13 cellular contexts compared by ENCODE assay signal in the genomic region with DNA sequence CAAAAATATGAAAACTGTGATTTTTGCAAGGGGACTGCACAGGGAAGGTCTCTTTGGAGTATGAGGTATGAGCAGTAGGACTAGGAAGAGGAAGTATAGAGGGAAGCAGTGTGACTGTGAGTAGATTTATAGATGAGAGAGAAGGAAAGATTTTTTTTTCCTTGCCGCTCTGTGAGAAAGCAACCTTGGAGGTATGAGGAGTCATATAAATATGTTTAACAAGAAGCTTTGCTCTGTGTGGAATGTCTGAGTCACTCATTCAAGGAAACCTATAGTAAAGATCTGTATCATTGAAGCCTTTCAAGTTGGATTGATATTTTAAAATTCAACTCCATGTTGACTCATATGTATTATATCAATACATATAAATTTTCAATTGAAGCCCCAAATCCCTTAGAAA. TPM values are rescaled to one million over a fixed set of nuclear protein-coding genes. Genes with fewer than 3 reads are reported as not detected.
DNase-seq lines count a peak whose midpoint lies in the region; ATAC-seq, FAIRE-seq and TF ChIP-seq lines count a peak whose summit lies in the region.
"Had no signal": no experiment of that assay in that cellular context is flagged by ENCODE, and none has a peak within 500 bp of the region (broad histone marks: within the 10 kb centered on the region; RNA-seq: fewer than 3 reads in every experiment).

No MANE protein-coding gene starts in this region.

- no peak for TF ChIP-seq RAD21 in K562 (CRISPR knock-in tag; conservative IDR thresholded peaks at IDR 0.05 in 1 of 2, IDR thresholded peaks at IDR 0.05 in 1 of 2)

- DNase-seq in GM04504 (ENCODE audit: low read depth) (peak; percentile 9), M059J (ENCODE audit: low read depth) (peak; percentile 72), K562 (ENCODE audit: extremely low read depth in 1 of 4, low spot score in 3 of 4) (no peak), left colon (no peak), activated gamma-delta T cell (lab: John Stamatoyannopoulos, UW) (no peak), NCI-H128 (lab: John Stamatoyannopoulos, UW; ENCODE audit: unreplicated experiment) (no peak)
- DNase-seq: heart right ventricle; MG63; SHP77; stimulated activated CD4-positive, alpha-beta T cell treated with anti-CD3 and anti-CD28 coated beads, Interleukin-4, amount 100 ng/mL, for 24 hours had no signal

- no peaks in the 10 kb centered on the region for H4K20me1 ChIP-seq in K562 (replicated peaks; ENCODE audit: control insufficient read depth, insufficient read depth, low read length)

- no peak for TF ChIP-seq POLR2A in K562 (conservative IDR thresholded peaks at IDR 0.05)

- BruUV-seq in K562 (replicated peaks; lab: Mats Ljungman, UMichigan): no TSS peak

- POLR2A ChIA-PET in K562 (lab: Yijun Ruan, JAX): no interaction called here

- H3K4me2 ChIP-seq in K562 (ENCODE audit: insufficient read depth, low read length): no peak overlapping the region

- WGBS in K562 (ENCODE audit: insufficient coverage, low coverage, missing lambda C conversion rate): 22% methylated on average over 1 of the region's 1 CpG

- no peaks in the 10 kb centered on the region for H3K4me1 ChIP-seq in K562 (replicated peaks in 1 of 2; ENCODE audit: control insufficient read depth in 2 of 2, insufficient read depth in 2 of 2, low read length in 2 of 2)
- H3K4me1 ChIP-seq: heart right ventricle had no signal

- in situ Hi-C loops in K562 (cut with MboI): no loop called here

- H2AFZ ChIP-seq in K562 (ENCODE audit: low read depth, low read length): no peak overlapping the region

- FAIRE-seq in K562 (lab: Jason Lieb, UNC): no peak
- FAIRE-seq: GM12878 had no signal

- no peak overlapping the region for H3K9ac ChIP-seq in K562 (ENCODE audit: insufficient read depth in 1 of 2, low read depth in 2 of 2, low read length in 2 of 2)

- ATAC-seq in K562: no peak
- ATAC-seq in left colon: peak; percentile 64
- ATAC-seq in GM19395 (IDR thresholded peaks at IDR 0.05; ENCODE audit: unreplicated experiment): no peak
- ATAC-seq in GM19397 (IDR thresholded peaks at IDR 0.05; ENCODE audit: unreplicated experiment): no peak
- ATAC-seq: GM12878, heart right ventricle had no signal

- no peaks in the 10 kb centered on the region for H3K79me2 ChIP-seq in K562 (ENCODE audit: control insufficient read depth, insufficient read depth, low read length)

- intact Hi-C loops in K562 (cut with micrococcal nuclease): no loop called here
- intact Hi-C loops in left colon (cut with DNase I, micrococcal nuclease): loop anchor here in 1 of 2 donors (10.0 kb wide), 1 partner anchor 162 kb away; the partner anchor contains the start of gene MRPL17

- H3K9me3 ChIP-seq in K562 (replicated peaks; ENCODE audit: control insufficient read depth, insufficient read depth, low read depth, low read length): no peaks in the 10 kb centered on the region
- H3K9me3 ChIP-seq: heart right ventricle, MG63 had no signal

- H3K36me3 ChIP-seq in K562 (ENCODE audit: control insufficient read depth, insufficient read depth, low read length): peaks cover 4% of the 10 kb centered on the region

- TF ChIP-seq EP300 in K562 (IDR thresholded peaks at IDR 0.05; ENCODE audit: low read length): no peak

- no peaks in the 10 kb centered on the region for H3K9me1 ChIP-seq in K562 (ENCODE audit: control insufficient read depth, insufficient read depth, low read length)

- H3K4me3 ChIP-seq in K562: no peak overlapping the region
- H3K4me3 ChIP-seq: GM12878, heart right ventricle, MG63 had no signal

- no peak overlapping the region for H3K27ac ChIP-seq in K562 (ENCODE audit: extremely low read depth, low read depth, low read length)
- H3K27ac ChIP-seq: heart right ventricle had no signal

- no peak for TF ChIP-seq CTCF in K562 (IDR thresholded peaks at IDR 0.05 in 2 of 3, conservative IDR thresholded peaks at IDR 0.05 in 1 of 3; ENCODE audit: insufficient read depth in 2 of 3, low read depth in 1 of 3, low read length in 3 of 3)

- CTCF ChIA-PET in K562 (lab: Yijun Ruan, JAX; ENCODE audit: low intra/inter-chr PET ratio): no interaction called here

- no peaks in the 10 kb centered on the region for H3K27me3 ChIP-seq in K562 (ENCODE audit: control insufficient read depth in 2 of 2, insufficient read depth in 2 of 2, low read length in 2 of 2)
- H3K27me3 ChIP-seq: heart right ventricle, MG63 had no signal

RNA-seq across cellular contexts. Expression of gene DNHD1, which starts 26.2 kb away (rescaled TPM):
- total RNA-seq in M059J (2014; rRNA removed; shearing (Covaris generic)): 1.3 and 1.4 TPM in 2 replicates
- total RNA-seq in K562 (2011; cell fraction: chromatin; rRNA removed; ENCODE audit: low replicate concordance): 197 and 241 TPM in 2 replicates
- total RNA-seq in K562 (2011; cell fraction: nucleolus; rRNA removed): 92.7 and 107 TPM in 2 replicates
- 141 and 183 TPM in 2 replicates for total RNA-seq in K562 (2011; cell fraction: nucleoplasm; rRNA removed)
- total RNA-seq in K562 (2014; rRNA removed): 3.0 and 3.8 TPM in 2 replicates
- 3.6 and 4.1 TPM in 2 replicates for total RNA-seq in K562 (2014; rRNA removed; fragmentation: Illumina TruSeq; extraction: Trizol)
- total RNA-seq in K562 (2015; rRNA removed; fragmentation: Illumina TruSeq; extraction: Trizol): 3.6 TPM in 2 replicates
- total RNA-seq in K562 (2021): 6.5 and 7.4 TPM in 2 replicates
- 9.7 and 16.7 TPM in 2 replicates for polyA plus RNA-seq in K562 (2011; rRNA removed)
- 4.1 and 6.9 TPM in 2 replicates for polyA plus RNA-seq in K562 (2011; cell fraction: cytosol; rRNA removed)
- polyA plus RNA-seq in K562 (2011; cell fraction: nucleus; rRNA removed): 123 and 140 TPM in 2 replicates
- 5.2 and 22.4 TPM in 2 replicates for polyA plus RNA-seq in K562 (2012)
- 4.8 TPM in 2 replicates for polyA plus RNA-seq in K562 (2014; fragmentation: Illumina TruSeq; extraction: Trizol)
- 1 to 10 TPM in 1 of 2 experiments, under 1 TPM in 1; 0.82 to 2.0 TPM for polyA plus RNA-seq in K562 (2014; fragmentation: Nextera tagmentation; extraction: Ambion mirVana)
- polyA plus RNA-seq in K562 (2014; rRNA removed): 7.1 and 8.4 TPM in 2 replicates
- 24.5 and 30.4 TPM in 2 replicates for polyA minus RNA-seq in K562 (2011; rRNA and poly(A)+ RNA removed)
- 7.0 and 8.5 TPM in 2 replicates for polyA minus RNA-seq in K562 (2011; cell fraction: cytosol; rRNA and poly(A)+ RNA removed)
- polyA minus RNA-seq in K562 (2011; cell fraction: nucleus; rRNA and poly(A)+ RNA removed): 26.4 and 49.9 TPM in 2 replicates
- total RNA-seq in left colon: 10 to 100 TPM; 11.8 to 18.9 TPM

RNA-seq across cellular contexts. Expression of gene TIMM10B, which starts 42.0 kb away (rescaled TPM):
- total RNA-seq in M059J (2014; rRNA removed; shearing (Covaris generic)): 36.6 and 53.2 TPM in 2 replicates
- total RNA-seq in K562 (2011; cell fraction: chromatin; rRNA removed; ENCODE audit: low replicate concordance): 128 and 180 TPM in 2 replicates
- 109 and 115 TPM in 2 replicates for total RNA-seq in K562 (2011; cell fraction: nucleolus; rRNA removed)
- total RNA-seq in K562 (2011; cell fraction: nucleoplasm; rRNA removed): 150 and 215 TPM in 2 replicates
- total RNA-seq in K562 (2014; rRNA removed): 43.2 and 48.7 TPM in 2 replicates
- total RNA-seq in K562 (2014; rRNA removed; fragmentation: Illumina TruSeq; extraction: Trizol): 45.7 and 47.5 TPM in 2 replicates
- 47.0 and 48.9 TPM in 2 replicates for total RNA-seq in K562 (2015; rRNA removed; fragmentation: Illumina TruSeq; extraction: Trizol)
- 63.0 and 66.0 TPM in 2 replicates for total RNA-seq in K562 (2021)
- 78.1 and 83.0 TPM in 2 replicates for polyA plus RNA-seq in K562 (2011; rRNA removed)
- 82.7 and 87.5 TPM in 2 replicates for polyA plus RNA-seq in K562 (2011; cell fraction: cytosol; rRNA removed)
- 109 and 128 TPM in 2 replicates for polyA plus RNA-seq in K562 (2011; cell fraction: nucleus; rRNA removed)
- 38.6 and 62.9 TPM in 2 replicates for polyA plus RNA-seq in K562 (2012)
- polyA plus RNA-seq in K562 (2014; fragmentation: Illumina TruSeq; extraction: Trizol): 48.1 and 57.0 TPM in 2 replicates
- 100 to 1,000 TPM; 158 to 163 TPM for polyA plus RNA-seq in K562 (2014; fragmentation: Nextera tagmentation; extraction: Ambion mirVana)
- 54.0 and 64.9 TPM in 2 replicates for polyA plus RNA-seq in K562 (2014; rRNA removed)
- polyA minus RNA-seq in K562 (2011; rRNA and poly(A)+ RNA removed): 58.1 and 61.2 TPM in 2 replicates
- polyA minus RNA-seq in K562 (2011; cell fraction: cytosol; rRNA and poly(A)+ RNA removed): 21.0 and 37.8 TPM in 2 replicates
- 75.8 and 112 TPM in 2 replicates for polyA minus RNA-seq in K562 (2011; cell fraction: nucleus; rRNA and poly(A)+ RNA removed)
- 10 to 100 TPM; 47.8 to 48.6 TPM for total RNA-seq in left colon

RNA-seq across cellular contexts. Expression of gene ARFIP2, which starts 42.1 kb away (rescaled TPM):
- 66.8 and 84.0 TPM in 2 replicates for total RNA-seq in M059J (2014; rRNA removed; shearing (Covaris generic))
- 207 and 353 TPM in 2 replicates for total RNA-seq in K562 (2011; cell fraction: chromatin; rRNA removed; ENCODE audit: low replicate concordance)
- total RNA-seq in K562 (2011; cell fraction: nucleolus; rRNA removed): 170 and 195 TPM in 2 replicates
- total RNA-seq in K562 (2011; cell fraction: nucleoplasm; rRNA removed): 211 and 248 TPM in 2 replicates
- total RNA-seq in K562 (2014; rRNA removed) (41.0 and 46.7 TPM in 2 replicates), K562 (2014; rRNA removed; fragmentation: Illumina TruSeq; extraction: Trizol) (27.8 and 32.0 TPM in 2 replicates), K562 (2015; rRNA removed; fragmentation: Illumina TruSeq; extraction: Trizol) (37.6 and 40.8 TPM in 2 replicates), K562 (2021) (42.9 and 46.5 TPM in 2 replicates), left colon (10 to 100 TPM; 70.2 to 85.6 TPM)
- polyA plus RNA-seq in K562 (2011; rRNA removed) (74.1 and 84.0 TPM in 2 replicates), K562 (2014; fragmentation: Illumina TruSeq; extraction: Trizol) (48.5 and 49.3 TPM in 2 replicates), K562 (2014; fragmentation: Nextera tagmentation; extraction: Ambion mirVana) (10 to 100 TPM; 11.8 to 14.2 TPM), K562 (2014; rRNA removed) (60.0 and 61.0 TPM in 2 replicates)
- 59.9 and 62.2 TPM in 2 replicates for polyA plus RNA-seq in K562 (2011; cell fraction: cytosol; rRNA removed)
- 334 and 409 TPM in 2 replicates for polyA plus RNA-seq in K562 (2011; cell fraction: nucleus; rRNA removed)
- polyA plus RNA-seq in K562 (2012): 35.7 and 48.8 TPM in 2 replicates
- polyA minus RNA-seq in K562 (2011; rRNA and poly(A)+ RNA removed): 58.8 and 63.0 TPM in 2 replicates
- polyA minus RNA-seq in K562 (2011; cell fraction: cytosol; rRNA and poly(A)+ RNA removed): 15.8 and 19.7 TPM in 2 replicates
- 73.6 and 124 TPM in 2 replicates for polyA minus RNA-seq in K562 (2011; cell fraction: nucleus; rRNA and poly(A)+ RNA removed)

RNA-seq across cellular contexts. Expression of gene TRIM3, which starts 49.5 kb away (rescaled TPM):
- 10.3 and 10.4 TPM in 2 replicates for total RNA-seq in M059J (2014; rRNA removed; shearing (Covaris generic))
- total RNA-seq in K562 (2011; cell fraction: chromatin; rRNA removed; ENCODE audit: low replicate concordance): 19.0 and 30.8 TPM in 2 replicates
- 22.5 and 25.3 TPM in 2 replicates for total RNA-seq in K562 (2011; cell fraction: nucleolus; rRNA removed)
- total RNA-seq in K562 (2011; cell fraction: nucleoplasm; rRNA removed): 20.2 and 20.7 TPM in 2 replicates
- total RNA-seq in K562 (2014; rRNA removed): 3.0 and 11.6 TPM in 2 replicates
- total RNA-seq in K562 (2014; rRNA removed; fragmentation: Illumina TruSeq; extraction: Trizol): 2.7 and 3.8 TPM in 2 replicates
- 4.8 and 5.2 TPM in 2 replicates for total RNA-seq in K562 (2015; rRNA removed; fragmentation: Illumina TruSeq; extraction: Trizol)
- 6.4 and 6.8 TPM in 2 replicates for total RNA-seq in K562 (2021)
- 4.8 and 6.2 TPM in 2 replicates for polyA plus RNA-seq in K562 (2011; rRNA removed)
- 4.5 and 5.7 TPM in 2 replicates for polyA plus RNA-seq in K562 (2011; cell fraction: cytosol; rRNA removed)
- 36.0 and 59.3 TPM in 2 replicates for polyA plus RNA-seq in K562 (2011; cell fraction: nucleus; rRNA removed)
- 6.2 and 9.0 TPM in 2 replicates for polyA plus RNA-seq in K562 (2012)
- polyA plus RNA-seq in K562 (2014; fragmentation: Illumina TruSeq; extraction: Trizol): 4.7 and 5.6 TPM in 2 replicates
- under 1 TPM; 0.45 to 0.81 TPM for polyA plus RNA-seq in K562 (2014; fragmentation: Nextera tagmentation; extraction: Ambion mirVana)
- 9.2 and 10.4 TPM in 2 replicates for polyA plus RNA-seq in K562 (2014; rRNA removed)
- 2.7 and 4.7 TPM in 2 replicates for polyA minus RNA-seq in K562 (2011; rRNA and poly(A)+ RNA removed)
- polyA minus RNA-seq in K562 (2011; cell fraction: cytosol; rRNA and poly(A)+ RNA removed): 1.6 and 1.7 TPM in 2 replicates
- polyA minus RNA-seq in K562 (2011; cell fraction: nucleus; rRNA and poly(A)+ RNA removed): 10.3 and 14.0 TPM in 2 replicates
- 10 to 100 TPM; 37.6 to 49.3 TPM for total RNA-seq in left colon

Comparison
In these comparisons a context has a peak if more than half of its experiments do, and no peak if none do; other contexts are left out.
1. DNase-seq: peak in GM04504 (single experiment) and M059J (single experiment); none in K562 (0 of 4), left colon (0 of 2), activated gamma-delta T cell (single experiment) and NCI-H128 (single experiment).